2 cellular contexts compared by ENCODE assay signal in the genomic region with DNA sequence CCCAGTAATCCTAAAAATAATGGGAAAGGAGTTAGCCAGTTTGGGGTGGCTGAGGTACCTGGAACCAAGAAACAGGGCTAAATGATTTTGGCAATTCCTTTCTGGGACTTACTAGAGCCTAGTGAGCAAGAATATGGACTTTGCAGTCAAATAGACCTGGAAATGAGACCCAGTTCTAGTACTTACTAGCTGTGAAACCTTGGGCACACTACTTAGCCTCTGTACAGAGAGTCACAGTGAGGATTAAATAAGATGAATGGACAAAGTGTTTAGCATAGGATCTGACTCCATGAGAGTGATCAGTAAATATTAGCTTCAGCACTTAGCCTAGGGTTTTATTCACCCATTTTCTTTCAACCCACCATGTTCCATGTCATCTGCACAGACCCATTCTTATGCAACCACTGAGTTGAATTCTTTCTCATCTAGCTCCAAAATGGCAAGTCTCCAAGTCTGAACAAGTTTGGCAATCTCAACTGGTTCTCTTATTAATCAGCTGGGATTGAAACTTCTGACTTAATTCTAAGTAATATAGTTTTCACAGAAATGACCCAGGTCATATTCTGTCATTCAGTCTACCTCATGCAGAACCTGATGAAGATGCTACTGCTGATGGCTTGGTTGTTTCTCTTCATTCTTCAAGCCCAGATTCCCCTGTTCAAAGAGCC.
TF ChIP-seq lines count a peak whose summit lies in the region.

No MANE protein-coding gene starts in this region.

TF ChIP-seq in liver, 16 proteins besides CTCF, POLR2A, EP300 and RAD21:
- TF ChIP-seq YY1 (IDR thresholded peaks at IDR 0.05) (peak; percentile 85), FOXA1 (IDR thresholded peaks at IDR 0.05) (no peak), GABPA (IDR thresholded peaks at IDR 0.05 in 1 of 2, conservative IDR thresholded peaks at IDR 0.05 in 1 of 2) (no peak), ATF3 (IDR thresholded peaks at IDR 0.05) (no peak), JUND (IDR thresholded peaks at IDR 0.05) (peak in 1 of 2 donors; percentile 29), EGR1 (IDR thresholded peaks at IDR 0.05; ENCODE audit: low read depth in 2 of 2) (no peak), HNF4G (IDR thresholded peaks at IDR 0.05) (no peak), FOXA2 (IDR thresholded peaks at IDR 0.05) (no peak), REST (IDR thresholded peaks at IDR 0.05) (peak; percentile 31), TAF1 (conservative IDR thresholded peaks at IDR 0.05) (no peak), SP1 (IDR thresholded peaks at IDR 0.05) (no peak), HNF4A (conservative IDR thresholded peaks at IDR 0.05) (peak in 1 of 2 donors; percentile 38), NR2F2 (IDR thresholded peaks at IDR 0.05) (no peak), RXRA (IDR thresholded peaks at IDR 0.05) (peak in 1 of 2 donors; percentile 40)
- TF ChIP-seq, protein P1, sequence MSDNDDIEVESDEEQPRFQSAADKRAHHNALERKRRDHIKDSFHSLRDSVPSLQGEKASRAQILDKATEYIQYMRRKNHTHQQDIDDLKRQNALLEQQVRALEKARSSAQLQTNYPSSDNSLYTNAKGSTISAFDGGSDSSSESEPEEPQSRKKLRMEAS (IDR thresholded peaks at IDR 0.05) = no peak
- TF ChIP-seq, protein P2, sequence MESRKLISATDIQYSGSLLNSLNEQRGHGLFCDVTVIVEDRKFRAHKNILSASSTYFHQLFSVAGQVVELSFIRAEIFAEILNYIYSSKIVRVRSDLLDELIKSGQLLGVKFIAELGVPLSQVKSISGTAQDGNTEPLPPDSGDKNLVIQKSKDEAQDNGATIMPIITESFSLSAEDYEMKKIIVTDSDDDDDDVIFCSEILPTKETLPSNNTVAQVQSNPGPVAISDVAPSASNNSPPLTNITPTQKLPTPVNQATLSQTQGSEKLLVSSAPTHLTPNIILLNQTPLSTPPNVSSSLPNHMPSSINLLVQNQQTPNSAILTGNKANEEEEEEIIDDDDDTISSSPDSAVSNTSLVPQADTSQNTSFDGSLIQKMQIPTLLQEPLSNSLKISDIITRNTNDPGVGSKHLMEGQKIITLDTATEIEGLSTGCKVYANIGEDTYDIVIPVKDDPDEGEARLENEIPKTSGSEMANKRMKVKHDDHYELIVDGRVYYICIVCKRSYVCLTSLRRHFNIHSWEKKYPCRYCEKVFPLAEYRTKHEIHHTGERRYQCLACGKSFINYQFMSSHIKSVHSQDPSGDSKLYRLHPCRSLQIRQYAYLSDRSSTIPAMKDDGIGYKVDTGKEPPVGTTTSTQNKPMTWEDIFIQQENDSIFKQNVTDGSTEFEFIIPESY (IDR thresholded peaks at IDR 0.05) = no peak

TF ChIP-seq in HepG2, 621 proteins besides CTCF, POLR2A, EP300 and RAD21 (continued from another document):
- TF ChIP-seq ZNF367 (CRISPR knock-in tag; IDR thresholded peaks at IDR 0.05; ENCODE audit: borderline replicate concordance) (no peak), ZNF850 (CRISPR knock-in tag; conservative IDR thresholded peaks at IDR 0.05) (no peak), PBX2 (CRISPR knock-in tag; IDR thresholded peaks at IDR 0.05) (no peak), HOXA7 (CRISPR knock-in tag; IDR thresholded peaks at IDR 0.05) (no peak), SKIL (CRISPR knock-in tag; IDR thresholded peaks at IDR 0.05; ENCODE audit: borderline replicate concordance) (no peak), ZBTB42 (CRISPR knock-in tag; IDR thresholded peaks at IDR 0.05) (no peak), IRX3 (CRISPR knock-in tag; IDR thresholded peaks at IDR 0.05; ENCODE audit: borderline replicate concordance, low read depth) (no peak), PRDM4 (CRISPR knock-in tag; IDR thresholded peaks at IDR 0.05; ENCODE audit: borderline replicate concordance) (no peak)
- TF ChIP-seq, protein P3, sequence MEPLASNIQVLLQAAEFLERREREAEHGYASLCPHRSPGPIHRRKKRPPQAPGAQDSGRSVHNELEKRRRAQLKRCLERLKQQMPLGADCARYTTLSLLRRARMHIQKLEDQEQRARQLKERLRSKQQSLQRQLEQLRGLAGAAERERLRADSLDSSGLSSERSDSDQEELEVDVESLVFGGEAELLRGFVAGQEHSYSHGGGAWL (CRISPR knock-in tag; IDR thresholded peaks at IDR 0.05) = no peak
TF ChIP-seq in HepG2: peak in this region for 0.
